In the genomic region with DNA sequence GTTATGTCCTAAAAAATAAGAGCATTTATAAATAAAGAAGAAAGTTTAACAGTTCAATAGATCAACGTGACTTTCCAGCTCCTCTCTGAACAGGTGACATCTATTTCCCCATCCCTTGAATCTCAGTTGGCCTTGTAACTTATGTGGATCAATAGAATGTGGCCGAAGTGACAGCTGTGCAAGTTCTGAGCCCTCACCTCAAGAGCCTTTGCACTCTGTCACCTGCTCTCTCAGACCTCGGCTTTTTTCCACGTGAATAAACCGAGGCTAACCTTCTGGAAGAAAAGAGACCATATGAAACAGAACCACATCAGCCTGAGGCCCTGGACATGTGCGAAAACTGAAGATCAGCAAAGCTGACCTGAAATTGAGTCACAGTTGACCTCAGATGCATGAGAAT, we compare ENCODE assay signal across 23 cellular contexts.
"Had no signal": no experiment of that assay in that cellular context is flagged by ENCODE, and none has a peak within 500 bp of the region (broad histone marks: within the 10 kb centered on the region; RNA-seq: fewer than 3 reads in every experiment).

No MANE protein-coding gene starts in this region.

- H3K4me1 ChIP-seq: colonic mucosa, spleen had no signal

- H2AFZ ChIP-seq: neural progenitor cell had no signal

- H3K4me2 ChIP-seq: neural progenitor cell had no signal

- H3K9me3 ChIP-seq: colonic mucosa, spleen, transverse colon had no signal

- H3K4me3 ChIP-seq: colonic mucosa, neural progenitor cell, spleen, transverse colon had no signal

- H3K27me3 ChIP-seq: colonic mucosa, neural progenitor cell, spleen, transverse colon had no signal

- FAIRE-seq: frontal cortex, kidney had no signal

- DNase-seq: activated CD4-positive, alpha-beta T cell treated with anti-CD3 and anti-CD28 coated beads for 48 hours; activated CD4-positive, alpha-beta T cell treated with anti-CD3 and anti-CD28 coated beads, Interleukin-2, amount 50 U/mL, for 48 hours; activated CD8-positive, alpha-beta memory T cell treated with anti-CD3 and anti-CD28 coated beads for 24 hours; activated effector memory CD4-positive, alpha-beta T cell treated with Interleukin-2 at 50 U/mL for 16 hours; activated naive CD4-positive, alpha-beta T cell treated with Interleukin-2 at 50 U/mL for 16 hours; anterior cingulate cortex; colonic mucosa; effector memory CD4-positive, alpha-beta T cell; kidney; left colon; mammary epithelial cell; occipital lobe; right cardiac atrium; spleen; stimulated activated CD4-positive, alpha-beta T cell treated with anti-CD3 and anti-CD28 coated beads, Interleukin-2, amount 100 ng/mL, for 48 hours; stimulated activated naive CD4-positive, alpha-beta T cell treated with Interleukin-2 at 50 U/mL for 16 hours; T-helper 17 cell; T1000; transverse colon; WERI-Rb-1 had no signal

- H3K36me3 ChIP-seq: colonic mucosa, neural progenitor cell, spleen, transverse colon, WERI-Rb-1 had no signal

- H3K27ac ChIP-seq: colonic mucosa, neural progenitor cell, spleen, transverse colon, WERI-Rb-1 had no signal

- ATAC-seq: activated CD4-positive, CD25-positive, alpha-beta regulatory T cell treated with anti-CD3 and anti-CD28 coated beads, Interleukin-2, amount 50 U/mL, for 24 hours; right cardiac atrium had no signal
